ENCODE assay signal across 23 cellular contexts in genomic region chr1:112285311-112285710, GRCh38.
"Had no signal": no experiment of that assay in that cellular context is flagged by ENCODE, and none has a peak within 500 bp of the region (broad histone marks: within the 10 kb centered on the region; RNA-seq: fewer than 3 reads in every experiment).

No MANE protein-coding gene starts in this region.

- H3K4me1 Mint-ChIP-seq: immature natural killer cell; nephron; stimulated activated naive B cell treated with anti-CD40 and anti-IgM and Interleukin-4, amounts not matched to agents 10 μg/mL and 1 μg/mL and 100 μg/mL, for 72 hours had no signal

- H3K27ac Mint-ChIP-seq: immature natural killer cell; nephron; stimulated activated naive B cell treated with anti-CD40 and anti-IgM and Interleukin-4, amounts not matched to agents 10 μg/mL and 1 μg/mL and 100 μg/mL, for 72 hours had no signal

- DNase-seq: heart left ventricle; hypothalamus; immature natural killer cell; kidney; left ventricle myocardium inferior; midbrain; naive thymus-derived CD8-positive, alpha-beta T cell; nucleus accumbens; psoas muscle; right lobe of liver; stimulated activated CD4-positive, alpha-beta T cell treated with anti-CD3 and anti-CD28 coated beads, Interleukin-12 subunit alpha, Interleukin-12 subunit beta, amount 100 ng/mL, for 4 hours; stimulated activated CD4-positive, alpha-beta T cell treated with anti-CD3 and anti-CD28 coated beads, Interleukin-15, amount 100 ng/mL, for 24 hours; stimulated activated CD4-positive, alpha-beta T cell treated with anti-CD3 and anti-CD28 coated beads, Interleukin-2, amount 100 ng/mL, for 24 hours; stimulated activated CD4-positive, alpha-beta T cell treated with anti-CD3 and anti-CD28 coated beads, Interleukin-4, amount 100 ng/mL, for 1 hour; stimulated activated naive B cell treated with anti-CD40 and anti-IgM and Interleukin-4, amounts not matched to agents 10 μg/mL and 1 μg/mL and 100 μg/mL, for 72 hours; stimulated activated naive CD8-positive, alpha-beta T cell treated with anti-CD3 and anti-CD28 coated beads, Interleukin-15, Interleukin-2, amounts not matched to agents 100 U/mL and 50 U/mL, for 24 hours; stomach; testis; thyroid gland; trophoblast cell; upper lobe of right lung had no signal

- H3K4me3 Mint-ChIP-seq: immature natural killer cell; naive thymus-derived CD8-positive, alpha-beta T cell; nephron; neural crest cell; stimulated activated naive B cell treated with anti-CD40 and anti-IgM and Interleukin-4, amounts not matched to agents 10 μg/mL and 1 μg/mL and 100 μg/mL, for 72 hours had no signal

- H3K9me3 Mint-ChIP-seq: neural crest cell had no signal

- ATAC-seq: heart left ventricle; naive thymus-derived CD8-positive, alpha-beta T cell; psoas muscle; right lobe of liver; stimulated activated naive B cell treated with anti-CD40 and anti-IgM and Interleukin-4, amounts not matched to agents 10 μg/mL and 1 μg/mL and 100 μg/mL, for 72 hours; stimulated activated naive CD8-positive, alpha-beta T cell treated with anti-CD3 and anti-CD28 coated beads, Interleukin-15, Interleukin-2, amounts not matched to agents 100 U/mL and 50 U/mL, for 24 hours; upper lobe of right lung had no signal

- H3K36me3 Mint-ChIP-seq: immature natural killer cell; naive thymus-derived CD8-positive, alpha-beta T cell; stimulated activated naive B cell treated with anti-CD40 and anti-IgM and Interleukin-4, amounts not matched to agents 10 μg/mL and 1 μg/mL and 100 μg/mL, for 72 hours had no signal
